ENCODE assay signal across 8 cellular contexts in genomic region chr6:109073344-109074235, GRCh38. TPM values are rescaled to one million over a fixed set of nuclear protein-coding genes. Genes with fewer than 3 reads are reported as not detected.
DNase-seq lines count a peak whose midpoint lies in the region; ATAC-seq, FAIRE-seq and TF ChIP-seq lines count a peak whose summit lies in the region.

No MANE protein-coding gene starts in this region.

- peaks cover 0 to 6% of the 10 kb centered on the region in 2 donors for H3K4me1 ChIP-seq in lung (ENCODE audit: control insufficient read depth in 2 of 2, insufficient read depth in 2 of 2, low read length in 2 of 2)
- H3K4me1 ChIP-seq in tibial nerve: peaks cover 0 to 30% (median 9%) of the 10 kb centered on the region in 4 donors

- no peaks in the 10 kb centered on the region for H3K9me3 ChIP-seq in lung (ENCODE audit: control insufficient read depth in 2 of 2, insufficient read depth in 1 of 2, low read length in 1 of 2)
- no peaks in the 10 kb centered on the region for H3K9me3 ChIP-seq in tibial nerve

- H3K4me3 ChIP-seq in lung: no peak overlapping the region
- H3K4me3 ChIP-seq in tibial nerve: no peak overlapping the region

- DNase-seq in GM03348 (ENCODE audit: low spot score) (peak; percentile 59), NCI-H187 treated with DMSO at 0.1 percent for 48 hours (lab: John Stamatoyannopoulos, UW) (peak; percentile 3), T-helper 9 cell (peak; percentile 24), dedifferentiated amniotic fluid mesenchymal stem cell (ENCODE audit: extremely low spot score) (peak; percentile 72), lung (ENCODE audit: low spot score) (no peak), tibial nerve (ENCODE audit: low spot score in 2 of 2) (peak in 1 of 2 donors; percentile 74)

- WGBS in lung, 2 donors: 37 to 44% methylated on average over 7 of the region's 7 CpGs
- 41% methylated on average over 7 of the region's 7 CpGs for WGBS in tibial nerve, 2 donors

- no peak for TF ChIP-seq POLR2A in tibial nerve (IDR thresholded peaks at IDR 0.05)

- H3K27ac ChIP-seq in lung (ENCODE audit: low read depth in 1 of 2, low read length in 1 of 2): no peak overlapping the region
- peak overlapping the region in 1 of 4 donors; percentile 45 for H3K27ac ChIP-seq in tibial nerve

- H3K36me3 ChIP-seq in lung (ENCODE audit: control insufficient read depth in 2 of 2, insufficient read depth in 2 of 2, low read length in 2 of 2) (no peaks in the 10 kb centered on the region), tibial nerve (no peaks in the 10 kb centered on the region)

- peak; percentile 64 for TF ChIP-seq CTCF in lung (IDR thresholded peaks at IDR 0.05; ENCODE audit: control extremely low read depth, extremely low read depth)
- peak; percentile 48 to 78 (median 53) for TF ChIP-seq CTCF in tibial nerve (IDR thresholded peaks at IDR 0.05)

- peak; percentile 97 for FAIRE-seq in A204.1 (lab: Jason Lieb, UNC)

- ATAC-seq in lung (ENCODE audit: insufficient read depth, low FRiP score): peak; percentile 58
- no peak for ATAC-seq in GM21390 (IDR thresholded peaks at IDR 0.05; ENCODE audit: unreplicated experiment)

- peak in 1 of 2 donors; percentile 68 for TF ChIP-seq EP300 in tibial nerve (IDR thresholded peaks at IDR 0.05)

- no peaks in the 10 kb centered on the region for H3K27me3 ChIP-seq in lung (ENCODE audit: control insufficient read depth, insufficient read depth)
- H3K27me3 ChIP-seq in tibial nerve: no peaks in the 10 kb centered on the region

RNA-seq across cellular contexts. Expression of gene SESN1, which starts 21.1 kb away (rescaled TPM):
- 10 to 100 TPM; 23.2 to 69.8 TPM for total RNA-seq in lung
- 10 to 100 TPM; 12.9 to 18.9 TPM for polyA plus RNA-seq in lung
- 100 to 1,000 TPM in 1 of 4 donors, 10 to 100 TPM in 3; 79.8 to 112 (median 90.8) TPM for total RNA-seq in tibial nerve

RNA-seq across cellular contexts. Expression of gene CEP57L1, which starts 21.7 kb away (rescaled TPM):
- 10 to 100 TPM in 1 of 2 donors, 1 to 10 TPM in 1; 9.3 to 44.3 TPM for total RNA-seq in lung
- polyA plus RNA-seq in lung: 1 to 10 TPM; 4.8 to 7.1 TPM
- total RNA-seq in tibial nerve: 10 to 100 TPM; 17.3 to 28.3 (median 27.3) TPM
